9 cellular contexts compared by ENCODE assay signal in the genomic region with DNA sequence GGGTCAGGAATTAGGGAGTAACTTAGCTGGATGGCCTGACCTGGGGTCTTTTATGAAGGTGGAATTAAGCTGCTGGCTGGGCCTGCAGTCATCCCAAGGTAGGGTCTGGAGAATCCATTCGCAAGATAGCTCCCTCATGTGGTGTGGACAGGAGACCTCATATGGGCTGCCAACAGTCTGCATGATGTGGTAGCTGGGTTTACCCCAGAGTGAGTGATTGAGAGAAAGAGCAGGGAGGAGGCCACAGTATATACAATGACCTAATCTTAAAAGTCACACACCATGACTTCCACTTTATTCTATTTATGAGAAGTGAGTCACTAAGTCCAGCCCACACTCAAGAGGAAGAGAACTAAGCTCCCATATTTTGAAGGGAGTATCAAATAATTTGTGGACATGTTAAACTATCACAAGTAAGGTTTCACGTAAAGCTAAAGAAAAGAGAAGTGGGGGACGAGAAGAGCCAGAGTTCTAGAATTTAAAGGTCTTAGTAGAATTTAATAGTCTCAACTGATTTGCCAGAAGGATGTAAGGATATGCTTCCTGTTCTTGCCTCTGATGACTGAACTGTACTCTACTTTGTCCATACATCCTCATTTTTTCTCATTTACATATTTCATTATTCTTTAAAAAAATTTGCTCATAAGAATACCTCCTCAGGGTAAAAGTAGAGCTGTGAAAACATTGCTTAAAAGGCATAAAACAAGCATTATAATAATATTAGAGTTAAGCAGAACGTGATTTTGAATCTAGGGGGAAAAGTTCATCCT.
A peak's percentile ranks its signal among the peaks of the same experiment; 100 is the strongest.
DNase-seq lines count a peak whose midpoint lies in the region; ATAC-seq and TF ChIP-seq lines count a peak whose summit lies in the region.
"Had no signal": no experiment of that assay in that cellular context is flagged by ENCODE, and none has a peak within 500 bp of the region (broad histone marks: within the 10 kb centered on the region; RNA-seq: fewer than 3 reads in every experiment).

No MANE protein-coding gene starts in this region.

- H3K9me3 ChIP-seq in lower lobe of right lung, result no peaks in the 10 kb centered on the region

- no peaks in the 10 kb centered on the region for H3K4me1 ChIP-seq in lower lobe of right lung

- CTCF ChIA-PET in HEK293T (lab: Yijun Ruan, JAX), result interaction anchor here (1.4 kb wide), 1 partner anchor 41 kb away, joined by 3 read pairs; no protein-coding TSS in a partner anchor

- no peak for DNase-seq in lower lobe of right lung
- DNase-seq in omental fat pad (ENCODE audit: low spot score), result no peak
- no peak for DNase-seq in HEK293T (ENCODE audit: extremely low spot score)
- DNase-seq in stimulated activated CD4-positive, alpha-beta T cell treated with anti-CD3 and anti-CD28 coated beads, Interleukin-2, amount 100 ng/mL, for 24 hours, result no peak
- DNase-seq: naive B cell had no signal

- no peaks in the 10 kb centered on the region for H3K36me3 ChIP-seq in lower lobe of right lung

- no peak overlapping the region for H3K4me3 ChIP-seq in lower lobe of right lung

- intact Hi-C loops in lower lobe of right lung (cut with DNase I), result no loop called here

- POLR2A ChIA-PET in HEK293T (lab: Yijun Ruan, JAX), result no interaction called here

- no peaks in the 10 kb centered on the region for H3K27me3 ChIP-seq in lower lobe of right lung (ENCODE audit: low read depth)

- H3K27ac ChIP-seq in lower lobe of right lung, result no peak overlapping the region
- H3K27ac ChIP-seq: VCaP had no signal

- ATAC-seq in GM18907 (IDR thresholded peaks at IDR 0.05; ENCODE audit: unreplicated experiment) (peak; percentile 86), HG03060 (IDR thresholded peaks at IDR 0.05; ENCODE audit: low read depth, unreplicated experiment) (peak; percentile 53), SK-N-SH treated with all-trans-retinoic acid at 6 μM for 48 hours (peak; percentile 59), lower lobe of right lung (peak; percentile 67 to 82), omental fat pad (ENCODE audit: low FRiP score) (no peak)

- TF ChIP-seq CTCF in lower lobe of right lung (IDR thresholded peaks at IDR 0.05), result no peak
- no peak for TF ChIP-seq CTCF in omental fat pad (IDR thresholded peaks at IDR 0.05)

TF ChIP-seq in SK-N-SH treated with all-trans-retinoic acid at 6 μM for 48 hours, 23 proteins besides CTCF, POLR2A, EP300 and RAD21:
- TF ChIP-seq SNAI2 (CRISPR knock-in tag; IDR thresholded peaks at IDR 0.05) (no peak), ESRRG (CRISPR knock-in tag; IDR thresholded peaks at IDR 0.05) (no peak), BACH2 (CRISPR knock-in tag; IDR thresholded peaks at IDR 0.05; ENCODE audit: borderline replicate concordance) (no peak), ARNTL (CRISPR knock-in tag; IDR thresholded peaks at IDR 0.05; ENCODE audit: borderline replicate concordance, low read depth) (no peak)

TF ChIP-seq in HEK293T, 16 proteins besides CTCF, POLR2A, EP300 and RAD21:
- TF ChIP-seq SP1 (IDR thresholded peaks at IDR 0.05) (no peak), FOXA1 (IDR thresholded peaks at IDR 0.05) (no peak), BHLHE40 (IDR thresholded peaks at IDR 0.05; ENCODE audit: borderline replicate concordance) (no peak), FOXK2 (IDR thresholded peaks at IDR 0.05) (no peak), ELF4 (IDR thresholded peaks at IDR 0.05) (no peak), L3MBTL2 (conservative IDR thresholded peaks at IDR 0.05) (no peak), SUZ12 (IDR thresholded peaks at IDR 0.05) (no peak), FOXM1 (IDR thresholded peaks at IDR 0.05; ENCODE audit: borderline replicate concordance) (no peak), ZNF384 (IDR thresholded peaks at IDR 0.05) (no peak), NFRKB (IDR thresholded peaks at IDR 0.05) (no peak), HDGF (IDR thresholded peaks at IDR 0.05; ENCODE audit: borderline replicate concordance) (no peak), LEF1 (IDR thresholded peaks at IDR 0.05; ENCODE audit: borderline replicate concordance) (no peak), CTBP1 (IDR thresholded peaks at IDR 0.05; ENCODE audit: borderline replicate concordance) (no peak)
